ENCODE assay signal across 30 cellular contexts in genomic region chr5:116480894-116481510, GRCh38.
DNase-seq lines count a peak whose midpoint lies in the region; ATAC-seq, FAIRE-seq and TF ChIP-seq lines count a peak whose summit lies in the region.
"Had no signal": no experiment of that assay in that cellular context is flagged by ENCODE, and none has a peak within 500 bp of the region (broad histone marks: within the 10 kb centered on the region; RNA-seq: fewer than 3 reads in every experiment).

No MANE protein-coding gene starts in this region.

- no peak for TF ChIP-seq EP300 in H1 (IDR thresholded peaks at IDR 0.05; ENCODE audit: borderline replicate concordance in 1 of 2, low read depth in 2 of 2, low read length in 2 of 2)

- H2AK5ac ChIP-seq in H1 (ENCODE audit: low read depth, low read length): no peak overlapping the region

- H2BK15ac ChIP-seq in H1 (ENCODE audit: low read length): no peak overlapping the region

- FAIRE-seq in H1 (lab: Jason Lieb, UNC): no peak
- FAIRE-seq: A549, GM12892, GM19239, H54 had no signal

- H3K14ac ChIP-seq in H1 (ENCODE audit: insufficient read length): no peak overlapping the region

- no peak overlapping the region for H2BK12ac ChIP-seq in H1 (ENCODE audit: low read depth, low read length)

- peaks cover 99% of the 10 kb centered on the region for H3K36me3 ChIP-seq in GM23338 (ENCODE audit: insufficient read depth)
- H3K36me3 ChIP-seq in H1 (ENCODE audit: control insufficient read depth in 2 of 4, insufficient read depth in 4 of 4, low read length in 3 of 4): peaks cover 53 to 100% (median 80%) of the 10 kb centered on the region in 4 experiments
- peaks cover 0 to 3% of the 10 kb centered on the region in 2 donors for H3K36me3 ChIP-seq in aorta (ENCODE audit: control insufficient read depth in 1 of 2, insufficient read depth in 2 of 2, low read length in 1 of 2)
- H3K36me3 ChIP-seq in BE2C: peaks cover 38% of the 10 kb centered on the region

- H3K4me3 Mint-ChIP-seq in GM23338: no peak overlapping the region
- H3K4me3 Mint-ChIP-seq: B cell; CD4-positive, alpha-beta T cell; HFFc6 had no signal

- H3K23me2 ChIP-seq in H1 (ENCODE audit: low read depth, low read length): no peaks in the 10 kb centered on the region

- H3K27me3 Mint-ChIP-seq in GM23338 (ENCODE audit: insufficient read depth, low read depth, poor library complexity): peaks cover 6% of the 10 kb centered on the region
- H3K27me3 Mint-ChIP-seq: B cell; CD4-positive, alpha-beta T cell had no signal

- no peak overlapping the region for H3K9ac ChIP-seq in H1 (replicated peaks in 1 of 4; ENCODE audit: extremely low read depth in 1 of 4, low read depth in 3 of 4, low read length in 3 of 4)
- H3K9ac ChIP-seq: SK-N-SH had no signal

- H3K79me2 ChIP-seq in GM23338 (replicated peaks; ENCODE audit: insufficient read depth) (0 out of 2 replicates have a peak, but pooled peaks cover 11% of the 10 kb centered on the region), H1 (ENCODE audit: control insufficient read depth in 1 of 2, insufficient read depth in 2 of 2, low read length in 2 of 2) (no peaks in the 10 kb centered on the region; a peak in 1 of 4 replicates)

- H2BK120ac ChIP-seq in H1 (replicated peaks; ENCODE audit: low read depth, low read length): no peak overlapping the region

- no peak overlapping the region for H3K56ac ChIP-seq in H1 (replicated peaks; ENCODE audit: insufficient read length, low read depth, low read length)

- no peak overlapping the region for H4K91ac ChIP-seq in H1 (replicated peaks; ENCODE audit: insufficient read length, low read length)

- H2BK5ac ChIP-seq in H1 (ENCODE audit: low read depth, low read length): no peak overlapping the region

- 85% methylated on average over 5 of the region's 5 CpGs; no CpG with 5 or more reads in 1 of the 2 experiments for WGBS in H1 (ENCODE audit: extremely low coverage in 1 of 2, insufficient coverage in 1 of 2, insufficient read length in 1 of 2, insufficient replicate concordance in 2 of 2, low coverage in 1 of 2, low lambda C conversion rate in 2 of 2, missing lambda C conversion rate in 1 of 2), 2 experiments
- WGBS in aorta, 2 donors: 95% methylated on average over 5 of the region's 5 CpGs

- POLR2A ChIA-PET in H1 (lab: Charles Lee; ENCODE audit: partially characterized antibody): no interaction called here

- peak; percentile 10 to 23; a peak in 2 of 3 replicates for TF ChIP-seq POLR2A in H1 (IDR thresholded peaks at IDR 0.05; ENCODE audit: control extremely low read depth in 1 of 2, low read depth in 2 of 2, low read length in 2 of 2)

- peaks cover 99% of the 10 kb centered on the region for H3K36me3 Mint-ChIP-seq in GM23338 (ENCODE audit: low read depth)

- no peak overlapping the region for H2BK20ac ChIP-seq in H1 (ENCODE audit: low read length)

- peaks cover 3% of the 10 kb centered on the region; the same call in 1 of the 2 replicates for H3K79me1 ChIP-seq in H1 (ENCODE audit: low read depth, low read length)

- no peaks in the 10 kb centered on the region for H3K9me3 ChIP-seq in H1 (ENCODE audit: insufficient read depth in 2 of 2, low read depth in 1 of 2, low read length in 1 of 2)
- H3K9me3 ChIP-seq in aorta (ENCODE audit: control insufficient read depth, low read length): peaks cover 1% of the 10 kb centered on the region
- no peaks in the 10 kb centered on the region; the same call in 1 of the 2 replicates for H3K9me3 ChIP-seq in BE2C
- H3K9me3 ChIP-seq: SK-N-SH had no signal

- H3K9me3 Mint-ChIP-seq in GM23338: no peaks in the 10 kb centered on the region

- no peak overlapping the region for H3K18ac ChIP-seq in H1 (ENCODE audit: extremely low read depth, low read length)

- H3K23ac ChIP-seq in H1 (ENCODE audit: insufficient read length): no peak overlapping the region

- H4K5ac ChIP-seq in H1 (ENCODE audit: insufficient read length, low read depth, low read length): no peak overlapping the region

- no peaks in the 10 kb centered on the region for H3K27me3 ChIP-seq in GM23338 (ENCODE audit: insufficient read depth)
- no peaks in the 10 kb centered on the region for H3K27me3 ChIP-seq in H1 (replicated peaks in 1 of 4; ENCODE audit: control insufficient read depth in 3 of 4, extremely low read depth in 1 of 4, insufficient read depth in 3 of 4, low read length in 3 of 4)
- H3K27me3 ChIP-seq in aorta (ENCODE audit: control insufficient read depth in 1 of 2, insufficient read depth in 2 of 2, low read length in 1 of 2): no peaks in the 10 kb centered on the region
- no peaks in the 10 kb centered on the region for H3K27me3 ChIP-seq in BE2C

- CTCF ChIA-PET in H1 (lab: Charles Lee; ENCODE audit: partially characterized antibody): no interaction called here

- H3F3A ChIP-seq in GM23338 (replicated peaks; ENCODE audit: low read depth): peaks cover 23% of the 10 kb centered on the region

- no peaks in the 10 kb centered on the region for H3K9me2 ChIP-seq in GM23338 (ENCODE audit: insufficient read depth)
- H3K9me2 ChIP-seq: SK-N-SH had no signal

- no peak overlapping the region for H4K8ac ChIP-seq in H1 (ENCODE audit: extremely low read depth, insufficient read depth, low read length)

- peaks cover 4% of the 10 kb centered on the region; the same call in 2 of the 3 replicates for H3K4me1 Mint-ChIP-seq in GM23338
- H3K4me1 Mint-ChIP-seq: B cell had no signal

- DNase-seq in GM23338 (ENCODE audit: low spot score): no peak
- DNase-seq in H1 (ENCODE audit: low read depth in 1 of 2, low spot score in 2 of 2): no peak
- DNase-seq in iris pigment epithelial cell (ENCODE audit: low read depth): peak; percentile 34
- no peak for DNase-seq in aorta
- DNase-seq in NCI-H2081 (lab: John Stamatoyannopoulos, UW): no peak
- DNase-seq in BE2C: no peak
- DNase-seq: CD4-positive, alpha-beta T cell; COR-L47; DMS 273 treated with DMSO at 0.1 percent for 48 hours; DMS79 treated with DMSO at 0.1 percent for 48 hours; HFFc6; KBM-7; MM.1S; NCI-H1092 treated with DMSO at 0.1 percent for 48 hours; NCI-H1436 treated with DMSO at 0.1 percent for 48 hours; NCI-H1930; NCI-H226; NCI-H524; NCI-H774; NK-92 treated with Interleukin-12 subunit alpha and Interleukin-12 subunit beta, amount 100 ng/mL, for 24 hours; SHP77 treated with DMSO at 0.1 percent for 48 hours; SK-N-SH had no signal

- no peak for TF ChIP-seq RAD21 in H1 (IDR thresholded peaks at IDR 0.05 in 1 of 2, conservative IDR thresholded peaks at IDR 0.05 in 1 of 2; ENCODE audit: low read depth in 2 of 2, low read length in 2 of 2)

- H3K4me2 ChIP-seq in GM23338: no peak overlapping the region
- no peak overlapping the region for H3K4me2 ChIP-seq in H1 (ENCODE audit: insufficient read depth in 1 of 2, low read depth in 2 of 2, low read length in 2 of 2)
- H3K4me2 ChIP-seq: A549, SK-N-SH had no signal

- H3K27ac Mint-ChIP-seq in GM23338: peak overlapping the region; percentile 59
- H3K27ac Mint-ChIP-seq: B cell; CD4-positive, alpha-beta T cell; HFFc6 had no signal

- H3K4ac ChIP-seq in H1 (replicated peaks; ENCODE audit: insufficient read length, low read depth, low read length): no peak overlapping the region

- H3K4me1 ChIP-seq in GM23338 (ENCODE audit: insufficient read depth) (no peaks in the 10 kb centered on the region), H1 (replicated peaks in 1 of 4; ENCODE audit: control insufficient read depth in 3 of 4, insufficient read depth in 4 of 4, low read length in 3 of 4) (no peaks in the 10 kb centered on the region), aorta (ENCODE audit: control insufficient read depth in 1 of 2, insufficient read depth in 2 of 2, low read length in 2 of 2) (no peaks in the 10 kb centered on the region), BE2C (peaks cover 13% of the 10 kb centered on the region)
- H3K4me1 ChIP-seq: A549 had no signal

- peak overlapping the region; percentile 79 for H3K27ac ChIP-seq in GM23338 (ENCODE audit: low read depth)
- no peak overlapping the region for H3K27ac ChIP-seq in H1 (ENCODE audit: low read depth, low read length)
- no peak overlapping the region for H3K27ac ChIP-seq in aorta (ENCODE audit: low read depth in 1 of 2, low read length in 2 of 2)
- H3K27ac ChIP-seq: A549, HL-60, RWPE1 had no signal

- H2AFZ ChIP-seq in GM23338: no peak overlapping the region
- no peak overlapping the region for H2AFZ ChIP-seq in H1 (ENCODE audit: low read length)

- H4K20me1 ChIP-seq in GM23338 (replicated peaks; ENCODE audit: insufficient read depth) (peaks cover 17% of the 10 kb centered on the region), H1 (replicated peaks in 1 of 2; ENCODE audit: control insufficient read depth in 1 of 2, insufficient read depth in 2 of 2, low read length in 2 of 2) (peaks cover 2 to 3% of the 10 kb centered on the region in 2 experiments)

- ATAC-seq in GM23338 (peak; percentile 21), aorta (ENCODE audit: low FRiP score) (peak; percentile 44), GM18909 (IDR thresholded peaks at IDR 0.05; ENCODE audit: poor library complexity, unreplicated experiment) (no peak)
- ATAC-seq: A549 had no signal

- no peak overlapping the region for H3K4me3 ChIP-seq in GM23338
- H3K4me3 ChIP-seq in H1 (ENCODE audit: extremely low read depth in 1 of 4, insufficient read depth in 2 of 4, low read depth in 3 of 4, low read length in 4 of 4): no peak overlapping the region
- no peak overlapping the region for H3K4me3 ChIP-seq in aorta (ENCODE audit: low read length in 2 of 2)
- H3K4me3 ChIP-seq in BE2C (ENCODE audit: low read depth, low read length): no peak overlapping the region
- H3K4me3 ChIP-seq: A549 had no signal

- intact Hi-C loops in aorta (cut with DNase I): no loop called here

- TF ChIP-seq CTCF in GM23338 (conservative IDR thresholded peaks at IDR 0.05; ENCODE audit: low read depth in 2 of 2): no peak
- no peak for TF ChIP-seq CTCF in H1 (IDR thresholded peaks at IDR 0.05; ENCODE audit: control extremely low read depth in 1 of 3, insufficient read depth in 1 of 3, low read depth in 1 of 3, low read length in 3 of 3)
- no peak for TF ChIP-seq CTCF in BE2C (IDR thresholded peaks at IDR 0.05; ENCODE audit: low read depth, low read length)

TF ChIP-seq in GM23338, 12 proteins besides CTCF, POLR2A, EP300 and RAD21 (continues in another document):
- TF ChIP-seq EZH2phosphoT487 (IDR thresholded peaks at IDR 0.05; ENCODE audit: unreplicated experiment) (no peak), ZNF331 (CRISPR knock-in tag; IDR thresholded peaks at IDR 0.05; ENCODE audit: low read depth) (no peak), JUNB (IDR thresholded peaks at IDR 0.05; ENCODE audit: unreplicated experiment) (no peak), STAT1 (IDR thresholded peaks at IDR 0.05; ENCODE audit: unreplicated experiment) (no peak), CREB1 (CRISPR knock-in tag; IDR thresholded peaks at IDR 0.05; ENCODE audit: low read depth) (no peak)

TF ChIP-seq in H1, 55 proteins besides CTCF, POLR2A, EP300 and RAD21:
- TF ChIP-seq POLR2AphosphoS5 (IDR thresholded peaks at IDR 0.05; ENCODE audit: low read depth, low read length): peak; percentile 84; the same call in 1 of the 2 replicates
- no peak for TF ChIP-seq BCL11A (IDR thresholded peaks at IDR 0.05; ENCODE audit: low read depth in 2 of 2, low read length in 2 of 2)
